In the genomic region with DNA sequence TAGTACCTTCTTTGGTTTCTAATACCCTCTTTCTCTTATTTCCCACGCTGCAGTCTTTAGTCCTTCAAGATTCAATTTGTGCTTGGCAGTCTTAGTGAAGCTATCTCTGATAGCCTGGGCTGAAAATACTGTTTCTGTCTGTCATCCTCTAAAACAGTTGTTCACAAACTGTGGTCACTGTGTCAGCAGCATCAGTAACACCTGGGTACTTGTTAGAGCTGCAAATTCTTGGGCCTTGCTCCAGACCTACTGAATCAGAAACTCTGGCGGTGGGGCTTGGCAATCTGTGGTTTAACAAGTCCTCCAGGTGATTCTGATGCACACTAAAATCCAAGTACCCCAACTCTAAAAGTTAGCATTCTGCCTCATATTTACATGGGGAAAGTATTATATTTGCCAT, we compare ENCODE assay signal across 18 cellular contexts.
"Had no signal": no experiment of that assay in that cellular context is flagged by ENCODE, and none has a peak within 500 bp of the region (broad histone marks: within the 10 kb centered on the region; RNA-seq: fewer than 3 reads in every experiment).

No MANE protein-coding gene starts in this region.

- H3K27me3 ChIP-seq: SJSA1 had no signal

- H3K4me3 ChIP-seq: SJSA1, SK-N-MC had no signal

- H3K9me3 ChIP-seq: SJSA1 had no signal

- FAIRE-seq: RCC 7860 had no signal

- H3K27ac ChIP-seq: RWPE1, SJSA1, SK-N-MC had no signal

- H3K36me3 ChIP-seq: SJSA1 had no signal

- DNase-seq: KBM-7, NCI-H1092, NCI-H1105 treated with DMSO at 0.1 percent for 48 hours, NCI-H1417 treated with DMSO at 0.1 percent for 48 hours, NCI-H146, NCI-H1694 treated with DMSO at 0.1 percent for 48 hours, NCI-H1930, NCI-H2081, NCI-H2107, NCI-H2227 treated with DMSO at 0.1 percent for 48 hours, NCI-H524, NCI-H526 treated with DMSO at 0.1 percent for 48 hours, NCI-H748 treated with DMSO at 0.1 percent for 48 hours, SIG-M5 had no signal

- H3K4me1 ChIP-seq: SJSA1 had no signal
